ENCODE assay signal across 1 cellular context in genomic region chr2:27518113-27518781, GRCh38.
TF ChIP-seq lines count a peak whose summit lies in the region.

No MANE protein-coding gene starts in this region.

TF ChIP-seq in HepG2, 621 proteins besides CTCF, POLR2A, EP300 and RAD21 (continued from another document and continues in another):
- TF ChIP-seq ZNF574 (CRISPR knock-in tag; IDR thresholded peaks at IDR 0.05) (0 out of 2 replicates have a peak, but pooled peaks have one; percentile 5), TEF (CRISPR knock-in tag; IDR thresholded peaks at IDR 0.05) (no peak), ZNF557 (CRISPR knock-in tag; IDR thresholded peaks at IDR 0.05) (no peak), TBX2 (CRISPR knock-in tag; IDR thresholded peaks at IDR 0.05; ENCODE audit: borderline replicate concordance) (peak; percentile 69), ZNF354B (CRISPR knock-in tag; IDR thresholded peaks at IDR 0.05) (no peak), ZNF605 (CRISPR knock-in tag; IDR thresholded peaks at IDR 0.05) (no peak), MLXIP (CRISPR knock-in tag; IDR thresholded peaks at IDR 0.05; ENCODE audit: borderline replicate concordance) (no peak), RARA (CRISPR knock-in tag; IDR thresholded peaks at IDR 0.05) (peak; percentile 61), RNF219 (CRISPR knock-in tag; IDR thresholded peaks at IDR 0.05) (no peak), ZNF350 (CRISPR knock-in tag; IDR thresholded peaks at IDR 0.05; ENCODE audit: borderline replicate concordance, low read depth) (peak; percentile 51; the same call in 1 of the 2 replicates), HNRNPLL (IDR thresholded peaks at IDR 0.05; ENCODE audit: low read depth, low read length, poor library complexity, severe bottlenecking) (no peak), ZBTB7B (CRISPR knock-in tag; IDR thresholded peaks at IDR 0.05) (0 out of 2 replicates have a peak, but pooled peaks have one; percentile 29), EHMT2 (IDR thresholded peaks at IDR 0.05; ENCODE audit: borderline replicate concordance, low read depth, low read length) (no peak), KLF12 (CRISPR knock-in tag; IDR thresholded peaks at IDR 0.05; ENCODE audit: borderline replicate concordance) (no peak), KMT2B (CRISPR knock-in tag; IDR thresholded peaks at IDR 0.05) (no peak), HHEX (CRISPR knock-in tag; IDR thresholded peaks at IDR 0.05) (peak; percentile 20; the same call in 1 of the 2 replicates), DDIT3 (CRISPR knock-in tag; IDR thresholded peaks at IDR 0.05) (no peak), ZNF670 (CRISPR knock-in tag; IDR thresholded peaks at IDR 0.05; ENCODE audit: borderline replicate concordance) (no peak), ZNF775 (CRISPR knock-in tag; IDR thresholded peaks at IDR 0.05; ENCODE audit: borderline replicate concordance) (no peak), TARDBP (CRISPR knock-in tag; IDR thresholded peaks at IDR 0.05) (peak; percentile 75; the same call in 1 of the 2 replicates), MLLT10 (CRISPR knock-in tag; IDR thresholded peaks at IDR 0.05) (no peak), NBN (conservative IDR thresholded peaks at IDR 0.05) (no peak), MAZ (IDR thresholded peaks at IDR 0.05; ENCODE audit: borderline replicate concordance, low read depth, low read length) (no peak), MAZ (CRISPR knock-in tag; IDR thresholded peaks at IDR 0.05; ENCODE audit: low read depth) (peak; percentile 60; the same call in 1 of the 2 replicates), ETV5 (CRISPR knock-in tag; IDR thresholded peaks at IDR 0.05; ENCODE audit: borderline replicate concordance) (peak; percentile 80), ZNF703 (CRISPR knock-in tag; IDR thresholded peaks at IDR 0.05; ENCODE audit: borderline replicate concordance) (peak; percentile 84), ZNF432 (CRISPR knock-in tag; IDR thresholded peaks at IDR 0.05; ENCODE audit: borderline replicate concordance) (no peak), ZFP62 (CRISPR knock-in tag; IDR thresholded peaks at IDR 0.05) (no peak), ZSCAN9 (CRISPR knock-in tag; IDR thresholded peaks at IDR 0.05; ENCODE audit: borderline replicate concordance) (no peak), SP1 (IDR thresholded peaks at IDR 0.05) (no peak), SP1 (CRISPR knock-in tag; IDR thresholded peaks at IDR 0.05) (no peak), ZNF251 (CRISPR knock-in tag; IDR thresholded peaks at IDR 0.05) (no peak), ATF4 (CRISPR knock-in tag; IDR thresholded peaks at IDR 0.05) (peak in 1 of 2 experiments; percentile 82; a peak in 1 of 4 replicates), ELK4 (CRISPR knock-in tag; IDR thresholded peaks at IDR 0.05; ENCODE audit: borderline replicate concordance) (no peak), JUN (CRISPR knock-in tag; IDR thresholded peaks at IDR 0.05) (no peak), ZNF121 (CRISPR knock-in tag; IDR thresholded peaks at IDR 0.05) (no peak), HMG20A (CRISPR knock-in tag; IDR thresholded peaks at IDR 0.05; ENCODE audit: borderline replicate concordance) (no peak), JUND (CRISPR knock-in tag; IDR thresholded peaks at IDR 0.05) (no peak), CENPT (CRISPR knock-in tag; IDR thresholded peaks at IDR 0.05; ENCODE audit: low read depth) (no peak), MED1 (CRISPR knock-in tag; IDR thresholded peaks at IDR 0.05) (peak; percentile 49; the same call in 1 of the 2 replicates), DMTF1 (CRISPR knock-in tag; IDR thresholded peaks at IDR 0.05) (no peak), POGZ (CRISPR knock-in tag; IDR thresholded peaks at IDR 0.05) (0 out of 2 replicates have a peak, but pooled peaks have one; percentile 16), ELF4 (CRISPR knock-in tag; IDR thresholded peaks at IDR 0.05; ENCODE audit: borderline replicate concordance) (no peak), ZNF274 (CRISPR knock-in tag; IDR thresholded peaks at IDR 0.05) (no peak), ZNF569 (CRISPR knock-in tag; IDR thresholded peaks at IDR 0.05; ENCODE audit: borderline replicate concordance) (no peak), ZNF639 (CRISPR knock-in tag; conservative IDR thresholded peaks at IDR 0.05) (no peak), ZKSCAN8 (CRISPR knock-in tag; IDR thresholded peaks at IDR 0.05; ENCODE audit: borderline replicate concordance) (no peak), YY1 (IDR thresholded peaks at IDR 0.05; ENCODE audit: insufficient read depth, insufficient replicate concordance, low read depth, low read length) (no peak), GTF2F1 (IDR thresholded peaks at IDR 0.05; ENCODE audit: low read length) (no peak), TBL1XR1 (IDR thresholded peaks at IDR 0.05; ENCODE audit: borderline replicate concordance, low read length, partially characterized antibody) (no peak), STAG1 (CRISPR knock-in tag; IDR thresholded peaks at IDR 0.05) (no peak), TIGD3 (CRISPR knock-in tag; IDR thresholded peaks at IDR 0.05; ENCODE audit: borderline replicate concordance) (no peak), TCF12 (IDR thresholded peaks at IDR 0.05) (no peak), TCF12 (CRISPR knock-in tag; IDR thresholded peaks at IDR 0.05) (0 out of 2 replicates have a peak, but pooled peaks have one; percentile 37)
